In genomic region chr9:133143639-133144141, GRCh38 we compare ENCODE assay signal across 7 cellular contexts. TPM values are rescaled to one million over a fixed set of nuclear protein-coding genes. Genes with fewer than 3 reads are reported as not detected.
A peak's percentile ranks its signal among the peaks of the same experiment; 100 is the strongest.
DNase-seq lines count a peak whose midpoint lies in the region; ATAC-seq and TF ChIP-seq lines count a peak whose summit lies in the region.

No MANE protein-coding gene starts in this region.

- H3K4me1 Mint-ChIP-seq in WTC11 (peaks cover 24% of the 10 kb centered on the region), immature natural killer cell (peaks cover 65 to 73% of the 10 kb centered on the region in 2 donors)
- peaks cover 56 to 75% of the 10 kb centered on the region in 2 donors for H3K4me1 Mint-ChIP-seq in stimulated activated naive B cell treated with anti-CD40 and anti-IgM and Interleukin-4, amounts not matched to agents 10 μg/mL and 1 μg/mL and 100 μg/mL, for 72 hours

- H3K36me3 Mint-ChIP-seq in WTC11 (no peaks in the 10 kb centered on the region), immature natural killer cell (no peaks in the 10 kb centered on the region)
- peaks cover 3 to 7% of the 10 kb centered on the region in 2 donors for H3K36me3 Mint-ChIP-seq in stimulated activated naive B cell treated with anti-CD40 and anti-IgM and Interleukin-4, amounts not matched to agents 10 μg/mL and 1 μg/mL and 100 μg/mL, for 72 hours

- POLR2A ChIA-PET in WTC11 (lab: Charles Lee) = interaction anchor here (0.9 to 1.5 kb wide), 3 partner anchors 24 to 113 kb away, joined by 3 to 5 read pairs (median 3); partner anchors contain the start of gene GTF3C5

- ATAC-seq in WTC11 = no peak
- no peak for ATAC-seq in stimulated activated naive B cell treated with anti-CD40 and anti-IgM and Interleukin-4, amounts not matched to agents 10 μg/mL and 1 μg/mL and 100 μg/mL, for 72 hours (replicated peaks)

- CTCF ChIA-PET in WTC11 (lab: Charles Lee) = interaction anchor here (0.6 to 5.4 kb wide), 53 partner anchors 7 to 701 kb away, joined by 3 to 93 read pairs (median 7); partner anchors contain the start of genes CACFD1, CEL, GTF3C5 and RALGDS

- no peaks in the 10 kb centered on the region for H3K9me3 Mint-ChIP-seq in WTC11
- H3K9me3 Mint-ChIP-seq in immature natural killer cell = no peaks in the 10 kb centered on the region
- H3K9me3 Mint-ChIP-seq in stimulated activated naive B cell treated with anti-CD40 and anti-IgM and Interleukin-4, amounts not matched to agents 10 μg/mL and 1 μg/mL and 100 μg/mL, for 72 hours = no peaks in the 10 kb centered on the region

- no peak for TF ChIP-seq CTCF in HFF-Myc (IDR thresholded peaks at IDR 0.05; ENCODE audit: low read depth, low read length, missing control alignments)
- no peak for TF ChIP-seq CTCF in WTC11 (IDR thresholded peaks at IDR 0.05)

- no peak overlapping the region for H3K27ac Mint-ChIP-seq in WTC11
- H3K27ac Mint-ChIP-seq in immature natural killer cell = peak overlapping the region; percentile 96 to 99 (median 98)
- H3K27ac Mint-ChIP-seq in stimulated activated naive B cell treated with anti-CD40 and anti-IgM and Interleukin-4, amounts not matched to agents 10 μg/mL and 1 μg/mL and 100 μg/mL, for 72 hours = peak overlapping the region; percentile 89

- H3K4me3 ChIP-seq in HFF-Myc (replicated peaks; ENCODE audit: low read depth, low read length) = peak overlapping the region; percentile 21; the same call in 1 of the 2 replicates

- peaks cover 10% of the 10 kb centered on the region for H3K27me3 Mint-ChIP-seq in WTC11 (ENCODE audit: low read depth)
- peaks cover 22 to 23% (median 23%) of the 10 kb centered on the region in 3 donors for H3K27me3 Mint-ChIP-seq in immature natural killer cell (ENCODE audit: low read depth in 3 of 3)
- H3K27me3 Mint-ChIP-seq in stimulated activated naive B cell treated with anti-CD40 and anti-IgM and Interleukin-4, amounts not matched to agents 10 μg/mL and 1 μg/mL and 100 μg/mL, for 72 hours = no peaks in the 10 kb centered on the region

- DNase-seq in HFF-Myc (ENCODE audit: extremely low read depth, low read depth) (no peak), WTC11 (ENCODE audit: low spot score) (no peak), immature natural killer cell (no peak), NCI-H510A (lab: John Stamatoyannopoulos, UW) (no peak), COLO829 (ENCODE audit: low spot score) (no peak), Kasumi-1 (lab: John Stamatoyannopoulos, UW) (no peak)
- DNase-seq in stimulated activated naive B cell treated with anti-CD40 and anti-IgM and Interleukin-4, amounts not matched to agents 10 μg/mL and 1 μg/mL and 100 μg/mL, for 72 hours = no peak

- H3K4me3 Mint-ChIP-seq in WTC11 (peak overlapping the region; percentile 62), immature natural killer cell (peak overlapping the region; percentile 77 to 84 (median 80))
- peak overlapping the region; percentile 80 to 94 for H3K4me3 Mint-ChIP-seq in stimulated activated naive B cell treated with anti-CD40 and anti-IgM and Interleukin-4, amounts not matched to agents 10 μg/mL and 1 μg/mL and 100 μg/mL, for 72 hours

TF ChIP-seq in WTC11, 78 proteins besides CTCF, POLR2A, EP300 and RAD21:
- no peak for TF ChIP-seq AR (CRISPR knock-in tag; IDR thresholded peaks at IDR 0.05)
- peak; percentile 97 for TF ChIP-seq HMGA2 (CRISPR knock-in tag; IDR thresholded peaks at IDR 0.05)

RNA-seq across cellular contexts. Expression of gene GBGT1, which starts 20.0 kb away (rescaled TPM):
- total RNA-seq in WTC11 (2021) = 14.5 to 16.7 TPM (median 16.5 TPM) in 3 replicates
- polyA plus RNA-seq in immature natural killer cell = not detected

RNA-seq across cellular contexts. Expression of gene RALGDS, which starts 22.6 kb away (rescaled TPM):
- total RNA-seq in WTC11 (2021) = 19.5 to 23.2 TPM (median 22.9 TPM) in 3 replicates
- polyA plus RNA-seq in immature natural killer cell = 10 to 100 TPM; 31.2 to 68.8 (median 31.6) TPM
